8 cellular contexts compared by ENCODE assay signal in genomic region chr1:155192346-155193274, GRCh38. TPM values are rescaled to one million over a fixed set of nuclear protein-coding genes. Genes with fewer than 3 reads are reported as not detected.
DNase-seq lines count a peak whose midpoint lies in the region; ATAC-seq and TF ChIP-seq lines count a peak whose summit lies in the region.

No MANE protein-coding gene starts in this region.

- DNase-seq in DMS153 treated with DMSO at 0.1 percent for 48 hours (lab: John Stamatoyannopoulos, UW; ENCODE audit: unreplicated experiment) = peak; percentile 70
- DNase-seq in NCI-H1436 (lab: John Stamatoyannopoulos, UW) = peak; percentile 71
- no peak for DNase-seq in activated T-cell treated with anti-CD3 and anti-CD28 coated beads, Interleukin-2, amount 50 U/mL, for 72 hours
- DNase-seq in left ventricle myocardium inferior = no peak
- no peak for DNase-seq in sigmoid colon
- no peak for DNase-seq in KBM-7

- ATAC-seq in activated T-cell treated with anti-CD3 and anti-CD28 coated beads, Interleukin-2, amount 50 U/mL, for 72 hours (replicated peaks in 1 of 2) = peak in 1 of 2 donors; percentile 0
- ATAC-seq in GM19452 (IDR thresholded peaks at IDR 0.05; ENCODE audit: unreplicated experiment) (no peak), GM18858 (IDR thresholded peaks at IDR 0.05; ENCODE audit: unreplicated experiment) (no peak)

- no peak for TF ChIP-seq CTCF in left ventricle myocardium inferior (IDR thresholded peaks at IDR 0.05; ENCODE audit: borderline replicate concordance)
- TF ChIP-seq CTCF in sigmoid colon (IDR thresholded peaks at IDR 0.05) = no peak

- no peaks in the 10 kb centered on the region for H3K27me3 Mint-ChIP-seq in activated T-cell treated with anti-CD3 and anti-CD28 coated beads, Interleukin-2, amount 50 U/mL, for 72 hours (ENCODE audit: low read depth)

- H3K4me3 ChIP-seq in left ventricle myocardium inferior (peak overlapping the region; percentile 69), sigmoid colon (peak overlapping the region; percentile 47 to 69 (median 60))

- no peaks in the 10 kb centered on the region for H3K9me3 Mint-ChIP-seq in activated T-cell treated with anti-CD3 and anti-CD28 coated beads, Interleukin-2, amount 50 U/mL, for 72 hours

- no peak for TF ChIP-seq EP300 in sigmoid colon (IDR thresholded peaks at IDR 0.05)

- peaks cover 0 to 3% of the 10 kb centered on the region in 2 donors for H3K36me3 Mint-ChIP-seq in activated T-cell treated with anti-CD3 and anti-CD28 coated beads, Interleukin-2, amount 50 U/mL, for 72 hours (ENCODE audit: insufficient read depth in 2 of 2)

- no peaks in the 10 kb centered on the region for H3K36me3 ChIP-seq in left ventricle myocardium inferior
- peaks cover 0 to 10% (median 3%) of the 10 kb centered on the region in 4 donors for H3K36me3 ChIP-seq in sigmoid colon

- H3K27ac Mint-ChIP-seq in activated T-cell treated with anti-CD3 and anti-CD28 coated beads, Interleukin-2, amount 50 U/mL, for 72 hours = no peak overlapping the region

- TF ChIP-seq POLR2A in sigmoid colon (IDR thresholded peaks at IDR 0.05) = peak in 1 of 2 donors; percentile 36

- H3K4me1 ChIP-seq in left ventricle myocardium inferior = peaks cover 31% of the 10 kb centered on the region
- H3K4me1 ChIP-seq in sigmoid colon = peaks cover 0 to 42% (median 36%) of the 10 kb centered on the region in 4 donors

- no peaks in the 10 kb centered on the region for H3K9me3 ChIP-seq in left ventricle myocardium inferior (replicated peaks)
- no peaks in the 10 kb centered on the region for H3K9me3 ChIP-seq in sigmoid colon

- intact Hi-C loops in left ventricle myocardium inferior (cut with micrococcal nuclease) (no loop called here), sigmoid colon (cut with DNase I) (loop anchor here (1.0 kb wide), 1 partner anchor 16 kb away; no protein-coding TSS in a partner anchor)

- H3K4me3 Mint-ChIP-seq in activated T-cell treated with anti-CD3 and anti-CD28 coated beads, Interleukin-2, amount 50 U/mL, for 72 hours = peak overlapping the region; percentile 95 to 97

- H3K27ac ChIP-seq in left ventricle myocardium inferior (replicated peaks) (peak overlapping the region; percentile 86), sigmoid colon (peak overlapping the region; percentile 90 to 97 (median 92))

- in situ Hi-C loops in KBM-7 (cut with MboI; ENCODE audit: low pct_unique_long_range_greater_than_20kb, low sequenced_read_pairs) = no loop called here

- H3K4me1 Mint-ChIP-seq in activated T-cell treated with anti-CD3 and anti-CD28 coated beads, Interleukin-2, amount 50 U/mL, for 72 hours (ENCODE audit: low read depth) = peaks cover 30% of the 10 kb centered on the region

- 9 to 27% methylated on average over 20 of the region's 20 CpGs for WGBS in sigmoid colon, 2 donors

- H3K27me3 ChIP-seq in left ventricle myocardium inferior (ENCODE audit: low read depth) (no peaks in the 10 kb centered on the region), sigmoid colon (no peaks in the 10 kb centered on the region)

RNA-seq across cellular contexts. Expression of gene THBS3, which starts 15.1 kb away (rescaled TPM):
- total RNA-seq in activated T-cell treated with anti-CD3 and anti-CD28 coated beads, Interleukin-2, amount 50 U/mL, for 72 hours = 10 to 100 TPM; 24.7 to 28.7 TPM
- total RNA-seq in left ventricle myocardium inferior (7.2 TPM), sigmoid colon (10 to 100 TPM in 3 of 4 donors, 1 to 10 TPM in 1; 9.6 to 43.5 (median 18.5) TPM)
- 10 to 100 TPM in 1 of 3 donors, 1 to 10 TPM in 2; 3.5 to 13.4 (median 6.0) TPM for polyA plus RNA-seq in sigmoid colon

RNA-seq across cellular contexts. Expression of gene MTX1, which starts 15.9 kb away (rescaled TPM):
- total RNA-seq in activated T-cell treated with anti-CD3 and anti-CD28 coated beads, Interleukin-2, amount 50 U/mL, for 72 hours = 10 to 100 TPM; 25.5 to 27.4 TPM
- 18.0 TPM for total RNA-seq in left ventricle myocardium inferior
- 10 to 100 TPM; 15.5 to 29.8 (median 27.7) TPM for total RNA-seq in sigmoid colon
- polyA plus RNA-seq in sigmoid colon = 10 to 100 TPM; 51.7 to 69.7 (median 53.2) TPM

RNA-seq across cellular contexts. Expression of gene TRIM46, which starts 19.0 kb away (rescaled TPM):
- total RNA-seq in activated T-cell treated with anti-CD3 and anti-CD28 coated beads, Interleukin-2, amount 50 U/mL, for 72 hours = 1 to 10 TPM; 8.6 to 9.8 TPM
- total RNA-seq in left ventricle myocardium inferior (0.11 TPM), sigmoid colon (1 to 10 TPM in 1 of 4 donors, under 1 TPM in 3; 0.16 to 3.0 (median 0.52) TPM)
- under 1 TPM in 2 of 3 donors, not detected in 1; 0.60 to 0.92 TPM for polyA plus RNA-seq in sigmoid colon

RNA-seq across cellular contexts. Expression of gene KRTCAP2, which starts 19.5 kb away (rescaled TPM):
- 100 to 1,000 TPM; 199 to 203 TPM for total RNA-seq in activated T-cell treated with anti-CD3 and anti-CD28 coated beads, Interleukin-2, amount 50 U/mL, for 72 hours
- total RNA-seq in left ventricle myocardium inferior (113 TPM), sigmoid colon (100 to 1,000 TPM in 3 of 4 donors, 10 to 100 TPM in 1; 72.9 to 119 (median 110) TPM)
- 100 to 1,000 TPM in 2 of 3 donors, 10 to 100 TPM in 1; 74.2 to 245 (median 114) TPM for polyA plus RNA-seq in sigmoid colon

RNA-seq across cellular contexts. Expression of gene DPM3, which starts 52.3 kb away (rescaled TPM):
- total RNA-seq in activated T-cell treated with anti-CD3 and anti-CD28 coated beads, Interleukin-2, amount 50 U/mL, for 72 hours = 10 to 100 TPM; 49.4 to 58.9 TPM
- 54.5 TPM for total RNA-seq in left ventricle myocardium inferior
- total RNA-seq in sigmoid colon = 100 to 1,000 TPM in 3 of 4 donors, 10 to 100 TPM in 1; 29.2 to 144 (median 127) TPM
- 100 to 1,000 TPM; 143 to 220 (median 196) TPM for polyA plus RNA-seq in sigmoid colon

Comparison
In these comparisons a context has a peak if more than half of its experiments do, and no peak if none do; other contexts are left out.
1. DNase-seq: peak in DMS153 treated with DMSO at 0.1 percent for 48 hours (single experiment) and NCI-H1436 (single experiment); none in activated T-cell treated with anti-CD3 and anti-CD28 coated beads, Interleukin-2, amount 50 U/mL, for 72 hours (0 of 2), left ventricle myocardium inferior (single experiment), sigmoid colon (single experiment) and KBM-7 (single experiment).